ENCODE assay signal across 8 cellular contexts in the genomic region with DNA sequence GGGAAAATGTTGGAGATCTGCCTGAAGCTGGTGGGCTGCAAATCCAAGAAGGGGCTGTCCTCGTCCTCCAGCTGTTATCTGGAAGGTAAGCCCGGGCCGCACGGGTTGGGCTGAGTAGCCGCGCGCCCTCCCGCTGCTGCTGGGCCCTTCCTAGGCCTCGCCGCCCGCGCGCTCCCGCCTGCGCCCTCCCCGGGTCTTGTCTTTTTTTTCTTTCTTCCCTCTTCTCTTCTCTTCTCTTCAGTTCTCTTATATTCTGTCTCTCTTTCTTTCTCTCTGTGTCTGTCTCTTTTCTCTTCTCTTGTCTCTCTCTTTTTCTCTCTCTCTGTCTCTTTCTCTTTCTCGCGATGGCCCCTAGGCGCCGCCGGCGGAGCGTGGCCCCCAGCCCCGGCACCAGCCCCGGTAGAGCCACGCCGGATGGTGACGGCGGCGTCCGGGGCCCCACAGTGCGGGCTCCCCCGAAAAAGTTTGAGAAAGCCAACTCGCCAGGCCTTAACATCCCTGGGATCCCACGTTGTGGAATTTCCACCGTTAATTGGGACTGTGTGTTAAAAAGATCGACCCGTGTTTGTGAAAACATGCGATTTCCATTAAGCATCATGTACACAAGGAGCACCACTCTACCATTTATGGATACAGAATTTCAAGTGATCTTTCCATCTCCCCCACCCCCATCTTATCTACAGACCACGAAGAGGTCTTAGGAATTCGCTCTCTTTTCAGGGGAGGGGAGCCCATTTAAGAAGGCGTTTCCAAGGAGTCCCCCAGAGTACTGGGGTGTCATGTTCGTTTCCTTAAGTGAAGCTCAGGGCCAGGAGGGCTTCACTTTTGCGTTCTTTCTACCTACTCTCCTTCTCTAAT. TPM values are rescaled to one million over a fixed set of nuclear protein-coding genes. Genes with fewer than 3 reads are reported as not detected.
A peak's percentile ranks its signal among the peaks of the same experiment; 100 is the strongest.
DNase-seq lines count a peak whose midpoint lies in the region; ATAC-seq and TF ChIP-seq lines count a peak whose summit lies in the region.

No MANE protein-coding gene starts in this region.

- peak overlapping the region; percentile 94 for H3K9ac ChIP-seq in HUES6 (ENCODE audit: low read length)

- ATAC-seq in GM19023 (IDR thresholded peaks at IDR 0.05; ENCODE audit: unreplicated experiment): peak; percentile 19
- ATAC-seq in lung (ENCODE audit: insufficient read depth, low FRiP score): no peak
- no peak for ATAC-seq in GM18858 (IDR thresholded peaks at IDR 0.05; ENCODE audit: unreplicated experiment)

- DNase-seq in AG20443 (ENCODE audit: low spot score) (peak; percentile 45), UCSD-AML1 (lab: John Stamatoyannopoulos, UW; ENCODE audit: unreplicated experiment) (peak; percentile 49), dermis blood vessel endothelial cell (peak; percentile 49), lung (ENCODE audit: low spot score) (no peak)
- peak; percentile 9 for DNase-seq in stimulated activated CD8-positive, alpha-beta memory T cell treated with anti-CD3 and anti-CD28 coated beads, Interleukin-7, amount 100 ng/mL, for 24 hours (ENCODE audit: low read depth)

- H3K4me1 ChIP-seq in HUES6 (ENCODE audit: control insufficient read depth, insufficient read depth, low read length): peaks cover 40% of the 10 kb centered on the region
- peaks cover 3 to 22% of the 10 kb centered on the region in 2 donors for H3K4me1 ChIP-seq in lung (ENCODE audit: control insufficient read depth in 2 of 2, insufficient read depth in 2 of 2, low read length in 2 of 2)

- H3K27me3 ChIP-seq in HUES6 (ENCODE audit: control insufficient read depth, insufficient read depth, low read length) (no peaks in the 10 kb centered on the region), lung (ENCODE audit: control insufficient read depth, insufficient read depth) (no peaks in the 10 kb centered on the region)

- no peaks in the 10 kb centered on the region for H3K9me3 ChIP-seq in HUES6 (ENCODE audit: control insufficient read depth, insufficient read depth, low read depth, low read length)
- H3K9me3 ChIP-seq in lung (ENCODE audit: control insufficient read depth in 2 of 2, insufficient read depth in 1 of 2, low read length in 1 of 2): no peaks in the 10 kb centered on the region

- H3K4me3 ChIP-seq in HUES6 (ENCODE audit: low read depth, low read length) (peak overlapping the region; percentile 73), lung (peak overlapping the region; percentile 78)

- H3K27ac ChIP-seq in HUES6 (ENCODE audit: low read depth, low read length) (peak overlapping the region; percentile 89; the same call in 1 of the 2 replicates), lung (ENCODE audit: low read depth in 1 of 2, low read length in 1 of 2) (peak overlapping the region; percentile 96)

- 2% methylated on average over 44 of the region's 44 CpGs for WGBS in lung, 2 donors

- H3K36me3 ChIP-seq in HUES6 (ENCODE audit: control insufficient read depth, insufficient read depth, low read length) (no peaks in the 10 kb centered on the region), lung (ENCODE audit: control insufficient read depth in 2 of 2, insufficient read depth in 2 of 2, low read length in 2 of 2) (no peaks in the 10 kb centered on the region)

- TF ChIP-seq CTCF in lung (IDR thresholded peaks at IDR 0.05; ENCODE audit: control extremely low read depth, extremely low read depth): no peak

RNA-seq across cellular contexts. Expression of a gene that starts 0.6 kb away (rescaled TPM):
- total RNA-seq in dermis blood vessel endothelial cell (42.5 and 68.7 TPM in 2 replicates), lung (10 to 100 TPM; 47.1 to 60.0 TPM)
- polyA plus RNA-seq in lung: 10 to 100 TPM; 23.3 to 28.3 TPM
